Comparison of ENCODE assay signal across 28 cellular contexts in genomic region chr2:46612675-46613074, GRCh38.
"Had no signal": no experiment of that assay in that cellular context is flagged by ENCODE, and none has a peak within 500 bp of the region (broad histone marks: within the 10 kb centered on the region; RNA-seq: fewer than 3 reads in every experiment).

No MANE protein-coding gene starts in this region.

- FAIRE-seq: endometrium, endothelial cell of umbilical vein, frontal cortex had no signal

- H3K27me3 ChIP-seq: adrenal gland, body of pancreas had no signal

- H3K36me3 ChIP-seq: adrenal gland had no signal

- ATAC-seq: activated CD8-positive, alpha-beta T cell treated with anti-CD3 and anti-CD28 coated beads for 36 hours; activated naive CD8-positive, alpha-beta T cell treated with anti-CD3 and anti-CD28 coated beads, Interleukin-2, amount 50 U/mL, for 24 hours; activated T-cell treated with anti-CD3 and anti-CD28 coated beads, Interleukin-2, amount 50 U/mL, for 4 hours; activated T-helper 17 cell treated with anti-CD3 and anti-CD28 coated beads, Interleukin-2, amount 50 U/mL, for 72 hours; body of pancreas had no signal

- H3K9me3 ChIP-seq: adrenal gland, body of pancreas had no signal

- H3K27ac ChIP-seq: adrenal gland, body of pancreas, epithelial cell of prostate had no signal

- DNase-seq: activated CD4-positive, alpha-beta T cell treated with anti-CD3 and anti-CD28 coated beads for 4 hours; activated CD4-positive, alpha-beta T cell treated with anti-CD3 and anti-CD28 coated beads, Interleukin-2, amount 50 U/mL, for 1 hour; activated CD4-positive, alpha-beta T cell treated with anti-CD3 and anti-CD28 coated beads, Interleukin-2, amount 50 U/mL, for 48 hours; activated CD4-positive, CD25-positive, alpha-beta regulatory T cell; activated CD4-positive, CD25-positive, alpha-beta regulatory T cell treated with anti-CD3 and anti-CD28 coated beads, Interleukin-2, amount 50 U/mL, for 72 hours; activated CD8-positive, alpha-beta memory T cell treated with anti-CD3 and anti-CD28 coated beads for 24 hours; activated CD8-positive, alpha-beta T cell treated with anti-CD3 and anti-CD28 coated beads for 36 hours; activated effector memory CD4-positive, alpha-beta T cell treated with Interleukin-2 at 50 U/mL for 16 hours; activated naive CD4-positive, alpha-beta T cell treated with anti-CD3 and anti-CD28 coated beads for 36 hours; activated naive CD8-positive, alpha-beta T cell treated with anti-CD3 and anti-CD28 coated beads for 36 hours; activated naive CD8-positive, alpha-beta T cell treated with anti-CD3 and anti-CD28 coated beads, Interleukin-2, amount 50 U/mL, for 24 hours; activated T-cell treated with anti-CD3 and anti-CD28 coated beads, Interleukin-2, amount 50 U/mL, for 4 hours; adrenal gland; amygdala; aorta; body of pancreas; caudate nucleus; cortex of kidney; effector CD8-positive, alpha-beta T cell; foreskin fibroblast; head of caudate nucleus; hippocampal formation; T-helper 2 cell had no signal

- H3K4me3 ChIP-seq: adrenal gland, body of pancreas had no signal
